ENCODE assay signal across 8 cellular contexts in genomic region chr2:72892506-72893173, GRCh38. TPM values are rescaled to one million over a fixed set of nuclear protein-coding genes. Genes with fewer than 3 reads are reported as not detected.
DNase-seq lines count a peak whose midpoint lies in the region; ATAC-seq, FAIRE-seq and TF ChIP-seq lines count a peak whose summit lies in the region.

No MANE protein-coding gene starts in this region.

- H3K4me3 ChIP-seq in DOHH2 (ENCODE audit: low read length), result no peak overlapping the region
- H3K4me3 ChIP-seq in ovary, result no peak overlapping the region

- WGBS in ovary, 3 donors, result 8 to 11% (median 11%) methylated on average over 11 of the region's 11 CpGs

- TF ChIP-seq CTCF in DOHH2 (IDR thresholded peaks at IDR 0.05; ENCODE audit: low read depth, low read length, poor library complexity, severe bottlenecking) (peak; percentile 76), ovary (IDR thresholded peaks at IDR 0.05) (peak in 2 of 3 donors; percentile 27 to 33)

- no peak for TF ChIP-seq EP300 in ovary (IDR thresholded peaks at IDR 0.05)

- FAIRE-seq in HTR-8/SVneo (lab: Jason Lieb, UNC), result peak; percentile 81
- no peak for FAIRE-seq in RCC 7860 (lab: Jason Lieb, UNC)

- H3K79me2 ChIP-seq in DOHH2 (ENCODE audit: control insufficient read depth, low read length), result no peaks in the 10 kb centered on the region

- no peak for TF ChIP-seq POLR2A in ovary (IDR thresholded peaks at IDR 0.05)

- H4K20me1 ChIP-seq in DOHH2 (ENCODE audit: control insufficient read depth, insufficient read depth, low read depth, low read length), result no peaks in the 10 kb centered on the region

- no peaks in the 10 kb centered on the region for H3K9me2 ChIP-seq in DOHH2 (replicated peaks; ENCODE audit: control insufficient read depth, low read length)

- H3K36me3 ChIP-seq in DOHH2 (ENCODE audit: control insufficient read depth, low read length) (no peaks in the 10 kb centered on the region), ovary (no peaks in the 10 kb centered on the region)

- H3K27ac ChIP-seq in DOHH2 (ENCODE audit: low read depth, low read length) (no peak overlapping the region), ovary (no peak overlapping the region)

- H3K9me3 ChIP-seq in DOHH2 (ENCODE audit: control insufficient read depth, insufficient read depth, low read length) (no peaks in the 10 kb centered on the region), ovary (no peaks in the 10 kb centered on the region)

- DNase-seq in HTR-8/SVneo (ENCODE audit: insufficient read length, low spot score) (peak; percentile 86), RCC 7860 (ENCODE audit: low spot score) (peak; percentile 45), germinal center (ENCODE audit: low spot score) (peak; percentile 65), ovary (peak; percentile 38 to 75 (median 52)), DMS79 (lab: John Stamatoyannopoulos, UW) (no peak)
- peak; percentile 37 for DNase-seq in activated T-helper 9 cell treated with anti-CD3 and anti-CD28 coated beads, Interleukin-2, amount 50 U/mL, for 16 hours (ENCODE audit: low read depth)

- peak; percentile 54 for ATAC-seq in GM21390 (IDR thresholded peaks at IDR 0.05; ENCODE audit: unreplicated experiment)

- no peak overlapping the region for H3K4me2 ChIP-seq in DOHH2 (ENCODE audit: low read length)

- H3K4me1 ChIP-seq in DOHH2 (ENCODE audit: control insufficient read depth, low read length) (peaks cover 7% of the 10 kb centered on the region; the same call in 1 of the 2 replicates), ovary (ENCODE audit: insufficient read depth) (peaks cover 7% of the 10 kb centered on the region)

- intact Hi-C loops in ovary (cut with DNase I), result loop anchor here in 3 of 4 donors (5.0 to 10.0 kb wide), 4 partner anchors 192 to 285 kb away; no protein-coding TSS in a partner anchor

- no peaks in the 10 kb centered on the region for H3F3A ChIP-seq in DOHH2 (ENCODE audit: control insufficient read depth, insufficient read depth)

- H3K27me3 ChIP-seq in DOHH2 (ENCODE audit: control insufficient read depth, low read length) (peaks cover 31% of the 10 kb centered on the region), ovary (no peaks in the 10 kb centered on the region)

RNA-seq across cellular contexts. Expression of gene SPR, which starts 5.4 kb away (rescaled TPM):
- 10 to 100 TPM in 6 of 7 donors, 1 to 10 TPM in 1; 9.3 to 36.2 (median 18.5) TPM for total RNA-seq in ovary
- 10 to 100 TPM; 11.9 to 26.1 TPM for polyA plus RNA-seq in ovary

RNA-seq across cellular contexts. Expression of gene EMX1, which starts 24.7 kb away (rescaled TPM):
- total RNA-seq in ovary, result 1 to 10 TPM in 1 of 7 donors, under 1 TPM in 2, not detected in 4; 0.20 to 1.1 (median 0.28) TPM
- under 1 TPM in 1 of 2 donors, not detected in 1; 0.28 TPM for polyA plus RNA-seq in ovary
